Comparison of ENCODE assay signal across 1 cellular context in the genomic region with DNA sequence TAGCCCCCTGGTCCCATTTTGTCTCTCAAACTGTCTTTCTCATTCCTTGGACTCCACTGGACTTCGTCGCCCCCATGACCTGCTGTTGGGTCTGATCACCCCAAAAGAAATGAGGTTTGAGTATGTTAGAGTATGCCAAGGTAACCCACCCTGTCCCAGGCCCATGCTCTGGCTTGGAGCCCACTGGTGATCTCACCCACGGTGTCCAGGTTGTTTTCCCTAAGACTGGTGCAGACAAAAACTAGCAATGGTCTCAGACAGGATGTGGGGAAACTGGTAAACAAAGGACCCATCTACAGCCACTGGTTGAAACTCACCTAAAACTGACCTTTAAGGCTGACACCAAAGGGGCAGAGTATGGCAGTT.
TF ChIP-seq lines count a peak whose summit lies in the region.

No MANE protein-coding gene starts in this region.

TF ChIP-seq in A549, 52 proteins besides CTCF, POLR2A, EP300 and RAD21:
- TF ChIP-seq, protein P1, sequence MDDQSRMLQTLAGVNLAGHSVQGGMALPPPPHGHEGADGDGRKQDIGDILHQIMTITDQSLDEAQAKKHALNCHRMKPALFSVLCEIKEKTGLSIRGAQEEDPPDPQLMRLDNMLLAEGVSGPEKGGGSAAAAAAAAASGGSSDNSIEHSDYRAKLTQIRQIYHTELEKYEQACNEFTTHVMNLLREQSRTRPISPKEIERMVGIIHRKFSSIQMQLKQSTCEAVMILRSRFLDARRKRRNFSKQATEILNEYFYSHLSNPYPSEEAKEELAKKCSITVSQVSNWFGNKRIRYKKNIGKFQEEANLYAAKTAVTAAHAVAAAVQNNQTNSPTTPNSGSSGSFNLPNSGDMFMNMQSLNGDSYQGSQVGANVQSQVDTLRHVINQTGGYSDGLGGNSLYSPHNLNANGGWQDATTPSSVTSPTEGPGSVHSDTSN (IDR thresholded peaks at IDR 0.05) = no peak
- TF ChIP-seq CEBPB (IDR thresholded peaks at IDR 0.05) (no peak), MAZ (IDR thresholded peaks at IDR 0.05; ENCODE audit: borderline replicate concordance, low read depth, low read length) (no peak), HOXB5 (CRISPR knock-in tag; IDR thresholded peaks at IDR 0.05) (no peak), RFX5 (IDR thresholded peaks at IDR 0.05) (no peak), ZC3H11A (IDR thresholded peaks at IDR 0.05) (no peak), HOXB13 (CRISPR knock-in tag; IDR thresholded peaks at IDR 0.05; ENCODE audit: low read depth) (no peak)
- TF ChIP-seq, protein P2, sequence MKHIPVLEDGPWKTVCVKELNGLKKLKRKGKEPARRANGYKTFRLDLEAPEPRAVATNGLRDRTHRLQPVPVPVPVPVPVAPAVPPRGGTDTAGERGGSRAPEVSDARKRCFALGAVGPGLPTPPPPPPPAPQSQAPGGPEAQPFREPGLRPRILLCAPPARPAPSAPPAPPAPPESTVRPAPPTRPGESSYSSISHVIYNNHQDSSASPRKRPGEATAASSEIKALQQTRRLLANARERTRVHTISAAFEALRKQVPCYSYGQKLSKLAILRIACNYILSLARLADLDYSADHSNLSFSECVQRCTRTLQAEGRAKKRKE (CRISPR knock-in tag; IDR thresholded peaks at IDR 0.05; ENCODE audit: low read depth) = no peak
- TF ChIP-seq, protein P3, sequence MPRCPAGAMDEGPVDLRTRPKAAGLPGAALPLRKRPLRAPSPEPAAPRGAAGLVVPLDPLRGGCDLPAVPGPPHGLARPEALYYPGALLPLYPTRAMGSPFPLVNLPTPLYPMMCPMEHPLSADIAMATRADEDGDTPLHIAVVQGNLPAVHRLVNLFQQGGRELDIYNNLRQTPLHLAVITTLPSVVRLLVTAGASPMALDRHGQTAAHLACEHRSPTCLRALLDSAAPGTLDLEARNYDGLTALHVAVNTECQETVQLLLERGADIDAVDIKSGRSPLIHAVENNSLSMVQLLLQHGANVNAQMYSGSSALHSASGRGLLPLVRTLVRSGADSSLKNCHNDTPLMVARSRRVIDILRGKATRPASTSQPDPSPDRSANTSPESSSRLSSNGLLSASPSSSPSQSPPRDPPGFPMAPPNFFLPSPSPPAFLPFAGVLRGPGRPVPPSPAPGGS (IDR thresholded peaks at IDR 0.05) = no peak
- TF ChIP-seq, protein P4, sequence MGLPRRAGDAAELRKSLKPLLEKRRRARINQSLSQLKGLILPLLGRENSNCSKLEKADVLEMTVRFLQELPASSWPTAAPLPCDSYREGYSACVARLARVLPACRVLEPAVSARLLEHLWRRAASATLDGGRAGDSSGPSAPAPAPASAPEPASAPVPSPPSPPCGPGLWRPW (IDR thresholded peaks at IDR 0.05) = no peak
